In the genomic region with DNA sequence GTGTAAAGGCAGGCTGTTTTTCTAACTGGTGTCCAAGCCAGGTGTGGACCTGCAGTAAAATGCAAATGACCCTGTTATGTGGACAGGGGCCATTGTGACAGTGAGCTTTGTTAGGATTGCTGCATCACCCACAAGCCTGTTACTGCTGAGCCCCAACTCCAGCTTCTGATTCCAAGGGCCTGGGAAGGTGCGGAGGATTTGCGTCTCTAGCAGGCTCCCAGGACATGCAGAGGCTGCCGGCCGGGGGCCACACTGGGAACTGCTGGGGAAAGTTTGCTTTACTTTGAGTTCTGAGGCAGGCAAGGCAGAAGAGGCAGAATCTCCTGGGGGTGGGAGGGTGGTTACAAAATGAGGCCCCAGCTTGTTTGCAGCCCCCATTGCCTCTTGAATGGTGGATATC, we compare ENCODE assay signal across 27 cellular contexts.
DNase-seq lines count a peak whose midpoint lies in the region; ATAC-seq, FAIRE-seq and TF ChIP-seq lines count a peak whose summit lies in the region.
"Had no signal": no experiment of that assay in that cellular context is flagged by ENCODE, and none has a peak within 500 bp of the region (broad histone marks: within the 10 kb centered on the region; RNA-seq: fewer than 3 reads in every experiment).

No MANE protein-coding gene starts in this region.

- no peak for FAIRE-seq in kidney (lab: Jason Lieb, UNC)
- FAIRE-seq: H54, HTR-8/SVneo, keratinocyte, small intestine had no signal

- DNase-seq in SK-N-SH (no peak), brain microvascular endothelial cell (no peak), kidney (peak; percentile 64), NCI-H146 treated with DMSO at 0.1 percent for 48 hours (lab: John Stamatoyannopoulos, UW; ENCODE audit: unreplicated experiment) (no peak), NCI-H2196 (lab: John Stamatoyannopoulos, UW; ENCODE audit: unreplicated experiment) (no peak), omental fat pad (ENCODE audit: low spot score) (no peak)
- DNase-seq: activated CD4-positive, alpha-beta memory T cell treated with anti-CD3 and anti-CD28 coated beads, Interleukin-2, amount 10 ng/mL, durations not matched to agents 7 days and 5 days; activated CD4-positive, alpha-beta T cell treated with anti-CD3 and anti-CD28 coated beads for 1 hour; activated CD8-positive, alpha-beta memory T cell treated with anti-CD3 and anti-CD28 coated beads, Interleukin-2, amount 50 U/mL, for 4 hours; activated naive CD4-positive, alpha-beta T cell treated with anti-CD3 and anti-CD28 coated beads, Interleukin-2, amount 10 ng/mL, durations not matched to agents 7 days and 5 days; CD4-positive, CD25-positive, alpha-beta regulatory T cell; KBM-7; left ventricle myocardium superior; NCI-H1092 treated with DMSO at 0.1 percent for 48 hours; NCI-H1930; NCI-H345; PC-9; Right ventricle myocardium superior; small intestine; stimulated activated naive CD4-positive, alpha-beta T cell; upper lobe of left lung had no signal

- intact Hi-C loops in kidney (cut with DNase I): no loop called here

- H3K27ac ChIP-seq in SK-N-SH (ENCODE audit: low read depth in 2 of 2, low read length in 1 of 2): peak overlapping the region in 1 of 2 experiments; percentile 97; a peak in 2 of 4 replicates
- H3K27ac ChIP-seq in brain microvascular endothelial cell: no peak overlapping the region
- H3K27ac ChIP-seq in kidney (ENCODE audit: low read depth in 2 of 2, low read length in 2 of 2): no peak overlapping the region
- H3K27ac ChIP-seq: gastroesophageal sphincter, PC-9, upper lobe of left lung had no signal

- H3K4me3 ChIP-seq in SK-N-SH (ENCODE audit: low read depth in 2 of 2, low read length in 1 of 2) (no peak overlapping the region), brain microvascular endothelial cell (ENCODE audit: low read depth, low read length) (no peak overlapping the region), kidney (ENCODE audit: low read length in 2 of 2) (no peak overlapping the region)
- H3K4me3 ChIP-seq: gastroesophageal sphincter, PC-9, upper lobe of left lung had no signal

- POLR2A ChIA-PET in SK-N-SH (lab: Yijun Ruan, JAX): no interaction called here

- ATAC-seq in SK-N-SH treated with all-trans-retinoic acid at 6 μM for 48 hours (no peak), omental fat pad (ENCODE audit: low FRiP score) (no peak), GM21717 (IDR thresholded peaks at IDR 0.05; ENCODE audit: unreplicated experiment) (no peak)

- H3K79me2 ChIP-seq in SK-N-SH (ENCODE audit: insufficient read depth): no peaks in the 10 kb centered on the region

- no peak overlapping the region for H2AFZ ChIP-seq in SK-N-SH (ENCODE audit: low read depth)
- H2AFZ ChIP-seq: PC-9 had no signal

- peak; percentile 47 for TF ChIP-seq RAD21 in SK-N-SH (IDR thresholded peaks at IDR 0.05; ENCODE audit: low read length)

- in situ Hi-C loops in brain microvascular endothelial cell (cut with HindIII; ENCODE audit: low pct_ligation_motif_present, low sequenced_read_pairs): no loop called here

- 100% methylated on average over 3 of the region's 4 CpGs for WGBS in SK-N-SH (ENCODE audit: low lambda C conversion rate)

- H3K27me3 ChIP-seq in SK-N-SH (ENCODE audit: insufficient read depth): no peaks in the 10 kb centered on the region
- H3K27me3 ChIP-seq in brain microvascular endothelial cell (replicated peaks): no peaks in the 10 kb centered on the region
- H3K27me3 ChIP-seq: gastroesophageal sphincter, upper lobe of left lung had no signal

- H4K20me1 ChIP-seq in SK-N-SH (ENCODE audit: insufficient read depth): peaks cover 3% of the 10 kb centered on the region; the same call in 1 of the 2 replicates

- CTCF ChIA-PET in SK-N-SH (lab: Yijun Ruan, JAX): interaction anchor here (0.8 to 2.8 kb wide), 11 partner anchors 14 to 204 kb away, joined by 3 to 13 read pairs (median 5); a partner anchor contains a TSS

- no peak for TF ChIP-seq EP300 in SK-N-SH (IDR thresholded peaks at IDR 0.05; ENCODE audit: borderline replicate concordance in 1 of 2, low read depth in 1 of 2, low read length in 1 of 2)

- H3K9me3 ChIP-seq in SK-N-SH (no peaks in the 10 kb centered on the region), kidney (ENCODE audit: control insufficient read depth in 1 of 2, low read length in 2 of 2) (no peaks in the 10 kb centered on the region)
- H3K9me3 ChIP-seq: gastroesophageal sphincter, upper lobe of left lung had no signal

- no peaks in the 10 kb centered on the region for H3K9me2 ChIP-seq in SK-N-SH

- TF ChIP-seq CTCF in SK-N-SH (IDR thresholded peaks at IDR 0.05): no peak
- peak; percentile 15 for TF ChIP-seq CTCF in brain microvascular endothelial cell (IDR thresholded peaks at IDR 0.05; ENCODE audit: low read depth, low read length, missing control alignments)
- no peak for TF ChIP-seq CTCF in kidney (IDR thresholded peaks at IDR 0.05; ENCODE audit: borderline replicate concordance, extremely low read depth, insufficient read depth)
- no peak for TF ChIP-seq CTCF in omental fat pad (IDR thresholded peaks at IDR 0.05)

- H3K4me1 ChIP-seq in SK-N-SH (ENCODE audit: control insufficient read depth in 1 of 2, insufficient read depth in 2 of 2, low read depth in 1 of 2, low read length in 1 of 2): peaks cover 0 to 65% of the 10 kb centered on the region in 2 experiments; a peak in 2 of 4 replicates
- peaks cover 0 to 2% of the 10 kb centered on the region in 2 donors for H3K4me1 ChIP-seq in kidney (ENCODE audit: control insufficient read depth in 1 of 2, insufficient read depth in 1 of 2, low read depth in 1 of 2, low read length in 2 of 2)

- H3K36me3 ChIP-seq in SK-N-SH (replicated peaks in 1 of 2; ENCODE audit: control insufficient read depth in 1 of 2, insufficient read depth in 2 of 2, low read length in 1 of 2) (no peaks in the 10 kb centered on the region), brain microvascular endothelial cell (replicated peaks) (no peaks in the 10 kb centered on the region), kidney (ENCODE audit: control insufficient read depth in 1 of 2, insufficient read depth in 2 of 2, low read length in 2 of 2) (no peaks in the 10 kb centered on the region)
- H3K36me3 ChIP-seq: gastroesophageal sphincter, upper lobe of left lung had no signal

- no peak overlapping the region for H3K4me2 ChIP-seq in SK-N-SH
- H3K4me2 ChIP-seq: PC-9 had no signal

- no peak overlapping the region for H3K9ac ChIP-seq in SK-N-SH
- H3K9ac ChIP-seq in kidney (ENCODE audit: low read length in 2 of 2): no peak overlapping the region

- no peaks in the 10 kb centered on the region for H3F3A ChIP-seq in SK-N-SH (replicated peaks; ENCODE audit: insufficient read depth)

TF ChIP-seq in SK-N-SH, 30 proteins besides CTCF, POLR2A, EP300 and RAD21:
- TF ChIP-seq, protein P1, sequence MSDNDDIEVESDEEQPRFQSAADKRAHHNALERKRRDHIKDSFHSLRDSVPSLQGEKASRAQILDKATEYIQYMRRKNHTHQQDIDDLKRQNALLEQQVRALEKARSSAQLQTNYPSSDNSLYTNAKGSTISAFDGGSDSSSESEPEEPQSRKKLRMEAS (IDR thresholded peaks at IDR 0.05; ENCODE audit: low read depth): no peak

TF ChIP-seq in SK-N-SH treated with all-trans-retinoic acid at 6 μM for 48 hours, 23 proteins besides CTCF, POLR2A, EP300 and RAD21:
- TF ChIP-seq, protein P2, sequence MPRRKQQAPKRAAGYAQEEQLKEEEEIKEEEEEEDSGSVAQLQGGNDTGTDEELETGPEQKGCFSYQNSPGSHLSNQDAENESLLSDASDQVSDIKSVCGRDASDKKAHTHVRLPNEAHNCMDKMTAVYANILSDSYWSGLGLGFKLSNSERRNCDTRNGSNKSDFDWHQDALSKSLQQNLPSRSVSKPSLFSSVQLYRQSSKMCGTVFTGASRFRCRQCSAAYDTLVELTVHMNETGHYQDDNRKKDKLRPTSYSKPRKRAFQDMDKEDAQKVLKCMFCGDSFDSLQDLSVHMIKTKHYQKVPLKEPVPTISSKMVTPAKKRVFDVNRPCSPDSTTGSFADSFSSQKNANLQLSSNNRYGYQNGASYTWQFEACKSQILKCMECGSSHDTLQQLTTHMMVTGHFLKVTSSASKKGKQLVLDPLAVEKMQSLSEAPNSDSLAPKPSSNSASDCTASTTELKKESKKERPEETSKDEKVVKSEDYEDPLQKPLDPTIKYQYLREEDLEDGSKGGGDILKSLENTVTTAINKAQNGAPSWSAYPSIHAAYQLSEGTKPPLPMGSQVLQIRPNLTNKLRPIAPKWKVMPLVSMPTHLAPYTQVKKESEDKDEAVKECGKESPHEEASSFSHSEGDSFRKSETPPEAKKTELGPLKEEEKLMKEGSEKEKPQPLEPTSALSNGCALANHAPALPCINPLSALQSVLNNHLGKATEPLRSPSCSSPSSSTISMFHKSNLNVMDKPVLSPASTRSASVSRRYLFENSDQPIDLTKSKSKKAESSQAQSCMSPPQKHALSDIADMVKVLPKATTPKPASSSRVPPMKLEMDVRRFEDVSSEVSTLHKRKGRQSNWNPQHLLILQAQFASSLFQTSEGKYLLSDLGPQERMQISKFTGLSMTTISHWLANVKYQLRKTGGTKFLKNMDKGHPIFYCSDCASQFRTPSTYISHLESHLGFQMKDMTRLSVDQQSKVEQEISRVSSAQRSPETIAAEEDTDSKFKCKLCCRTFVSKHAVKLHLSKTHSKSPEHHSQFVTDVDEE (CRISPR knock-in tag; IDR thresholded peaks at IDR 0.05): no peak
- TF ChIP-seq ZFP3 (CRISPR knock-in tag; IDR thresholded peaks at IDR 0.05): no peak
- TF ChIP-seq ZNF70 (CRISPR knock-in tag; IDR thresholded peaks at IDR 0.05): no peak
- TF ChIP-seq ISL1 (CRISPR knock-in tag; IDR thresholded peaks at IDR 0.05): no peak
- TF ChIP-seq GLIS3 (CRISPR knock-in tag; IDR thresholded peaks at IDR 0.05): no peak
- TF ChIP-seq SNAI2 (CRISPR knock-in tag; IDR thresholded peaks at IDR 0.05): no peak
- TF ChIP-seq, protein P3, sequence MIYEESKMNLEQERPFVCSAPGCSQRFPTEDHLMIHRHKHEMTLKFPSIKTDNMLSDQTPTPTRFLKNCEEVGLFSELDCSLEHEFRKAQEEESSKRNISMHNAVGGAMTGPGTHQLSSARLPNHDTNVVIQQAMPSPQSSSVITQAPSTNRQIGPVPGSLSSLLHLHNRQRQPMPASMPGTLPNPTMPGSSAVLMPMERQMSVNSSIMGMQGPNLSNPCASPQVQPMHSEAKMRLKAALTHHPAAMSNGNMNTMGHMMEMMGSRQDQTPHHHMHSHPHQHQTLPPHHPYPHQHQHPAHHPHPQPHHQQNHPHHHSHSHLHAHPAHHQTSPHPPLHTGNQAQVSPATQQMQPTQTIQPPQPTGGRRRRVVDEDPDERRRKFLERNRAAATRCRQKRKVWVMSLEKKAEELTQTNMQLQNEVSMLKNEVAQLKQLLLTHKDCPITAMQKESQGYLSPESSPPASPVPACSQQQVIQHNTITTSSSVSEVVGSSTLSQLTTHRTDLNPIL (CRISPR knock-in tag; IDR thresholded peaks at IDR 0.05; ENCODE audit: low read depth): no peak
- TF ChIP-seq ZFP30 (CRISPR knock-in tag; IDR thresholded peaks at IDR 0.05): no peak
- no peak for TF ChIP-seq PPARA (CRISPR knock-in tag; IDR thresholded peaks at IDR 0.05; ENCODE audit: borderline replicate concordance)
- no peak for TF ChIP-seq ZNF8 (CRISPR knock-in tag; IDR thresholded peaks at IDR 0.05)
